Comparison of ENCODE assay signal across 1 cellular context in the genomic region with DNA sequence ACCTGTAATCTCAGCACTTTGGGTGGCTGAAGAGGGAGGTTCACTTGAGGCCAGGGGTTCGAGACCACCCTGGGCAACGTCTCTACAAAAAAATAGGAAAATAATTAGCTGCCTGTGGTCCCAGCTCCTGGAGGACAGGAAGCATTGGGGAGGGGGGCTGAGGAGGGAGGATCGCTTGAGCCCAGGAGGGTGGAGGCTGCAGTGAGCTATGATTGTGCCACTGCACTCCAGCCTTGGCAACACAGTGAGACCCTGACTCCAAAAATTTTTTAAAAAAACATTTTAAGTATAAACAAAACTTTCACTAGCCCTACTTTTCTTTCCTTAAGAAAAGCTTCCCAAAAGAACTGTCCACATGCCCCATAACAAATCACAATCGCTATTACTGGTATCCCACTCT.
TF ChIP-seq lines count a peak whose summit lies in the region.

No MANE protein-coding gene starts in this region.

TF ChIP-seq in neural cell, 6 proteins besides CTCF, POLR2A, EP300 and RAD21 (continued from another document):
- TF ChIP-seq REST (IDR thresholded peaks at IDR 0.05; ENCODE audit: borderline replicate concordance) (no peak), POLR2AphosphoS5 (IDR thresholded peaks at IDR 0.05) (no peak), MXI1 (conservative IDR thresholded peaks at IDR 0.05; ENCODE audit: poor library complexity, severe bottlenecking) (no peak)
